ENCODE assay signal across 18 cellular contexts in genomic region chr10:77249901-77250459, GRCh38.
"Had no signal": no experiment of that assay in that cellular context is flagged by ENCODE, and none has a peak within 500 bp of the region (broad histone marks: within the 10 kb centered on the region; RNA-seq: fewer than 3 reads in every experiment).

No MANE protein-coding gene starts in this region.

- H3K4me1 ChIP-seq: left ventricle myocardium inferior had no signal

- ATAC-seq: natural killer cell; stimulated activated naive B cell treated with anti-CD40 and anti-IgM and Interleukin-4, amounts not matched to agents 10 μg/mL and 1 μg/mL and 100 μg/mL, for 72 hours had no signal

- H3K4me3 ChIP-seq: left ventricle myocardium inferior, ovary, spleen, tibial nerve had no signal

- H3K36me3 ChIP-seq: left ventricle myocardium inferior, ovary, spleen, tibial nerve had no signal

- DNase-seq: activated CD4-positive, alpha-beta T cell treated with anti-CD3 and anti-CD28 coated beads, Interleukin-2, amount 50 U/mL, for 48 hours; activated gamma-delta T cell; dermis blood vessel endothelial cell; effector memory CD4-positive, alpha-beta T cell; foreskin fibroblast; glutamatergic neuron; kidney; left ventricle myocardium inferior; natural killer cell; ovary; spleen; stimulated activated CD4-positive, alpha-beta T cell treated with anti-CD3 and anti-CD28 coated beads, Interleukin-4, amount 100 ng/mL, for 4 hours; stimulated activated naive B cell treated with anti-CD40 and anti-IgM and Interleukin-4, amounts not matched to agents 10 μg/mL and 1 μg/mL and 100 μg/mL, for 72 hours; SW 1271 had no signal

- H3K27me3 ChIP-seq: ovary, spleen, tibial nerve had no signal

- H3K9me3 ChIP-seq: left ventricle myocardium inferior, ovary, spleen, tibial nerve had no signal

- H3K27ac ChIP-seq: left ventricle myocardium inferior, ovary, spleen, tibial nerve had no signal

- FAIRE-seq: astrocyte, endothelial cell of umbilical vein, kidney, TTC549 had no signal
